1 cellular context compared by ENCODE assay signal in the genomic region with DNA sequence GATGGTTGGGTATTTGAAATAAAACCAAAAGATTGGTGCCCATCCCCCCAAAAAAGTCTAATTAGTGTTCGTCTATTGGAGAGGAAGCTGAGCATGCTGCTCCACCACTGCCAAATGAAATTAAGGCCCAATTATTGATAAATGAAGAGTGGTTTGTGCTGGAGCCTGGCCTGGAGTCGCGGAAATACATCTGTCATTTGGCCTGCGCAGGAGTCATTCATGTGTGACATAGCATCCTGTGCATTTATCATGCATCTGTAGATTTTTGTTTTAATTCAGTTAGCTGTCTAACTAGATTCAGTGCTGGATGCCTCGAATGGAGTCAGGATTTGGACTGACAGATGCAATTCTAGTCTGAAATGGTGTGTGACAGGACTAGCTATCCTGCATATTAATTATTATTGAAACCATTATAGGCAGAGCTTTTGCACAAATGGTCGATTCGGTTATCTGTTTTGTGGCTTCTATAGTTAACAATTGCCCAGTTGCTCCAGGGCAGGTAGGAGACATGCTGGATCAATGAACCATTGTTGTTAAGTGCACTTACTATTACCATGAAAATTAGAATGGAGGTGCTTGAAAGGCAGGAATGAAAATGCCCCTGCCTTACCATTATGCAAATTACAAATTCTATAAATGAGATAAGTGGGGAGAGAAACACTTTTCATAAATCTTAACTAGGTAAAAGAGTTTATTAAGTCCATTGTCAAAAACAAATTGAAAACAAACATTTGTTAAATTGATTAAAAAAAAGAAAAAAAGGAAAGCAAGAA.
TF ChIP-seq lines count a peak whose summit lies in the region.

No MANE protein-coding gene starts in this region.

TF ChIP-seq in GM23338, 12 proteins besides CTCF, POLR2A, EP300 and RAD21 (continued from another document):
- TF ChIP-seq, protein P1, sequence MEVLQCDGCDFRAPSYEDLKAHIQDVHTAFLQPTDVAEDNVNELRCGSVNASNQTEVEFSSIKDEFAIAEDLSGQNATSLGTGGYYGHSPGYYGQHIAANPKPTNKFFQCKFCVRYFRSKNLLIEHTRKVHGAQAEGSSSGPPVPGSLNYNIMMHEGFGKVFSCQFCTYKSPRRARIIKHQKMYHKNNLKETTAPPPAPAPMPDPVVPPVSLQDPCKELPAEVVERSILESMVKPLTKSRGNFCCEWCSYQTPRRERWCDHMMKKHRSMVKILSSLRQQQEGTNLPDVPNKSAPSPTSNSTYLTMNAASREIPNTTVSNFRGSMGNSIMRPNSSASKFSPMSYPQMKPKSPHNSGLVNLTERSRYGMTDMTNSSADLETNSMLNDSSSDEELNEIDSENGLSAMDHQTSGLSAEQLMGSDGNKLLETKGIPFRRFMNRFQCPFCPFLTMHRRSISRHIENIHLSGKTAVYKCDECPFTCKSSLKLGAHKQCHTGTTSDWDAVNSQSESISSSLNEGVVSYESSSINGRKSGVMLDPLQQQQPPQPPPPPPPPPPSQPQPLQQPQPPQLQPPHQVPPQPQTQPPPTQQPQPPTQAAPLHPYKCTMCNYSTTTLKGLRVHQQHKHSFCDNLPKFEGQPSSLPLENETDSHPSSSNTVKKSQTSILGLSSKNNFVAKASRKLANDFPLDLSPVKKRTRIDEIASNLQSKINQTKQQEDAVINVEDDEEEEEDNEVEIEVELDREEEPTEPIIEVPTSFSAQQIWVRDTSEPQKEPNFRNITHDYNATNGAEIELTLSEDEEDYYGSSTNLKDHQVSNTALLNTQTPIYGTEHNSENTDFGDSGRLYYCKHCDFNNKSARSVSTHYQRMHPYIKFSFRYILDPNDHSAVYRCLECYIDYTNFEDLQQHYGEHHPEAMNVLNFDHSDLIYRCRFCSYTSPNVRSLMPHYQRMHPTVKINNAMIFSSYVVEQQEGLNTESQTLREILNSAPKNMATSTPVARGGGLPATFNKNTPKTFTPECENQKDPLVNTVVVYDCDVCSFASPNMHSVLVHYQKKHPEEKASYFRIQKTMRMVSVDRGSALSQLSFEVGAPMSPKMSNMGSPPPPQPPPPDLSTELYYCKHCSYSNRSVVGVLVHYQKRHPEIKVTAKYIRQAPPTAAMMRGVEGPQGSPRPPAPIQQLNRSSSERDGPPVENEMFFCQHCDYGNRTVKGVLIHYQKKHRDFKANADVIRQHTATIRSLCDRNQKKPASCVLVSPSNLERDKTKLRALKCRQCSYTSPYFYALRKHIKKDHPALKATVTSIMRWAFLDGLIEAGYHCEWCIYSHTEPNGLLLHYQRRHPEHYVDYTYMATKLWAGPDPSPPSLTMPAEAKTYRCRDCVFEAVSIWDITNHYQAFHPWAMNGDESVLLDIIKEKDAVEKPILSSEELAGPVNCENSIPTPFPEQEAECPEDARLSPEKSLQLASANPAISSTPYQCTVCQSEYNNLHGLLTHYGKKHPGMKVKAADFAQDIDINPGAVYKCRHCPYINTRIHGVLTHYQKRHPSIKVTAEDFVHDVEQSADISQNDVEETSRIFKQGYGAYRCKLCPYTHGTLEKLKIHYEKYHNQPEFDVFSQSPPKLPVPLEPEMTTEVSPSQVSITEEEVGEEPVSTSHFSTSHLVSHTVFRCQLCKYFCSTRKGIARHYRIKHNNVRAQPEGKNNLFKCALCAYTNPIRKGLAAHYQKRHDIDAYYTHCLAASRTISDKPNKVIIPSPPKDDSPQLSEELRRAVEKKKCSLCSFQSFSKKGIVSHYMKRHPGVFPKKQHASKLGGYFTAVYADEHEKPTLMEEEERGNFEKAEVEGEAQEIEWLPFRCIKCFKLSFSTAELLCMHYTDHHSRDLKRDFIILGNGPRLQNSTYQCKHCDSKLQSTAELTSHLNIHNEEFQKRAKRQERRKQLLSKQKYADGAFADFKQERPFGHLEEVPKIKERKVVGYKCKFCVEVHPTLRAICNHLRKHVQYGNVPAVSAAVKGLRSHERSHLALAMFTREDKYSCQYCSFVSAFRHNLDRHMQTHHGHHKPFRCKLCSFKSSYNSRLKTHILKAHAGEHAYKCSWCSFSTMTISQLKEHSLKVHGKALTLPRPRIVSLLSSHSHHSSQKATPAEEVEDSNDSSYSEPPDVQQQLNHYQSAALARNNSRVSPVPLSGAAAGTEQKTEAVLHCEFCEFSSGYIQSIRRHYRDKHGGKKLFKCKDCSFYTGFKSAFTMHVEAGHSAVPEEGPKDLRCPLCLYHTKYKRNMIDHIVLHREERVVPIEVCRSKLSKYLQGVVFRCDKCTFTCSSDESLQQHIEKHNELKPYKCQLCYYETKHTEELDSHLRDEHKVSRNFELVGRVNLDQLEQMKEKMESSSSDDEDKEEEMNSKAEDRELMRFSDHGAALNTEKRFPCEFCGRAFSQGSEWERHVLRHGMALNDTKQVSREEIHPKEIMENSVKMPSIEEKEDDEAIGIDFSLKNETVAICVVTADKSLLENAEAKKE (CRISPR knock-in tag; IDR thresholded peaks at IDR 0.05), result no peak
- TF ChIP-seq NANOG (IDR thresholded peaks at IDR 0.05; ENCODE audit: borderline replicate concordance), result no peak
- TF ChIP-seq STAT1 (IDR thresholded peaks at IDR 0.05; ENCODE audit: unreplicated experiment), result no peak
- TF ChIP-seq, protein P2, sequence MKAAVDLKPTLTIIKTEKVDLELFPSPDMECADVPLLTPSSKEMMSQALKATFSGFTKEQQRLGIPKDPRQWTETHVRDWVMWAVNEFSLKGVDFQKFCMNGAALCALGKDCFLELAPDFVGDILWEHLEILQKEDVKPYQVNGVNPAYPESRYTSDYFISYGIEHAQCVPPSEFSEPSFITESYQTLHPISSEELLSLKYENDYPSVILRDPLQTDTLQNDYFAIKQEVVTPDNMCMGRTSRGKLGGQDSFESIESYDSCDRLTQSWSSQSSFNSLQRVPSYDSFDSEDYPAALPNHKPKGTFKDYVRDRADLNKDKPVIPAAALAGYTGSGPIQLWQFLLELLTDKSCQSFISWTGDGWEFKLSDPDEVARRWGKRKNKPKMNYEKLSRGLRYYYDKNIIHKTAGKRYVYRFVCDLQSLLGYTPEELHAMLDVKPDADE (IDR thresholded peaks at IDR 0.05), result no peak
